ENCODE assay signal across 8 cellular contexts in genomic region chr2:227717687-227718567, GRCh38. TPM values are rescaled to one million over a fixed set of nuclear protein-coding genes. Genes with fewer than 3 reads are reported as not detected.
DNase-seq lines count a peak whose midpoint lies in the region; TF ChIP-seq lines count a peak whose summit lies in the region.

TSS of gene SLC19A3 (minus strand) at chr2:227718028. CDS start at chr2:227702318, 15,710 bp downstream.

- TF ChIP-seq POLR2A in transverse colon (IDR thresholded peaks at IDR 0.05): no peak

- no peaks in the 10 kb centered on the region for H3K9me3 ChIP-seq in transverse colon

- H3K36me3 ChIP-seq in transverse colon: no peaks in the 10 kb centered on the region

- peak within 1 kb of the TSS; percentile 66 to 72 (median 69) for H3K27ac ChIP-seq in transverse colon

- WGBS in transverse colon (ENCODE audit: low coverage in 1 of 2), 2 donors: 17 to 30% methylated on average over 3 to 35 of the region's 35 CpGs

- TF ChIP-seq CTCF in fibroblast of pulmonary artery (IDR thresholded peaks at IDR 0.05; ENCODE audit: low read length, missing control alignments) (no peak), transverse colon (IDR thresholded peaks at IDR 0.05) (no peak)

- H3K4me3 ChIP-seq in fibroblast of pulmonary artery (replicated peaks; ENCODE audit: low read depth, low read length) (peak within 1 kb of the TSS; percentile 61), transverse colon (peak within 1 kb of the TSS; percentile 26 to 48 (median 42))

- peaks cover 10 to 15% (median 13%) of the 10 kb centered on the region in 4 donors for H3K4me1 ChIP-seq in transverse colon

- in situ Hi-C loops in SK-MEL-5 (cut with HindIII; ENCODE audit: low pct_unique_long_range_greater_than_20kb, low sequenced_read_pairs): no loop called here
- in situ Hi-C loops in transverse colon (cut with MboI; ENCODE audit: low pct_ligation_motif_present in 1 of 4, low pct_unique_long_range_greater_than_20kb in 1 of 4, low sequenced_read_pairs in 3 of 4): no loop called here

- no peaks in the 10 kb centered on the region for H3K27me3 ChIP-seq in transverse colon

- intact Hi-C loops in transverse colon (cut with DNase I; ENCODE audit: low total_unique reads): no loop called here

- DNase-seq in activated CD4-positive, alpha-beta T cell treated with anti-CD3 and anti-CD28 coated beads, Interleukin-2, amount 50 U/mL, for 48 hours: peak; percentile 12 to 14
- no peak for DNase-seq in activated CD4-positive, alpha-beta T cell treated with anti-CD3 and anti-CD28 coated beads, Interleukin-2, amount 50 U/mL, for 4 hours
- peak; percentile 64 for DNase-seq in SK-MEL-5 (ENCODE audit: low read depth, low spot score)
- peak; percentile 96 for DNase-seq in fibroblast of pulmonary artery (ENCODE audit: low read depth)
- peak; percentile 94 for DNase-seq in mucosa of gallbladder (ENCODE audit: low spot score)
- DNase-seq in transverse colon: peak; percentile 93
- no peak for DNase-seq in OCI-M2 (lab: John Stamatoyannopoulos, UW; ENCODE audit: unreplicated experiment)
- DNase-seq in activated gamma-delta T cell (lab: John Stamatoyannopoulos, UW): no peak

- TF ChIP-seq EP300 in transverse colon (IDR thresholded peaks at IDR 0.05; ENCODE audit: low read depth): no peak

RNA-seq across cellular contexts. Expression of gene SLC19A3, which starts in this region (rescaled TPM):
- total RNA-seq in SK-MEL-5 (2014; rRNA removed; shearing (Covaris generic)): 1.4 and 1.6 TPM in 2 replicates
- 1.0 and 1.4 TPM in 2 replicates for polyA plus RNA-seq in SK-MEL-5 (2015; cell fraction: cytosol; rRNA removed)
- polyA plus RNA-seq in SK-MEL-5 (2015; cell fraction: nucleus; rRNA removed): 2.5 and 6.4 TPM in 2 replicates
- total RNA-seq in mucosa of gallbladder (87.4 TPM), transverse colon (10 to 100 TPM in 1 of 4 donors, 1 to 10 TPM in 3; 4.2 to 24.9 (median 7.3) TPM)

Comparison
In these comparisons a context has a peak if more than half of its experiments do, and no peak if none do; other contexts are left out.
1. DNase-seq: peak in activated CD4-positive, alpha-beta T cell treated with anti-CD3 and anti-CD28 coated beads, Interleukin-2, amount 50 U/mL, for 48 hours (2 of 2), SK-MEL-5 (single experiment), fibroblast of pulmonary artery (single experiment), mucosa of gallbladder (single experiment) and transverse colon (single experiment); none in activated CD4-positive, alpha-beta T cell treated with anti-CD3 and anti-CD28 coated beads, Interleukin-2, amount 50 U/mL, for 4 hours (0 of 2), OCI-M2 (single experiment) and activated gamma-delta T cell (single experiment).